Comparison of ENCODE assay signal across 11 cellular contexts in genomic region chr1:19426294-19427086, GRCh38. TPM values are rescaled to one million over a fixed set of nuclear protein-coding genes. Genes with fewer than 3 reads are reported as not detected.
DNase-seq lines count a peak whose midpoint lies in the region; ATAC-seq and TF ChIP-seq lines count a peak whose summit lies in the region.
"Had no signal": no experiment of that assay in that cellular context is flagged by ENCODE, and none has a peak within 500 bp of the region (broad histone marks: within the 10 kb centered on the region; RNA-seq: fewer than 3 reads in every experiment).

No MANE protein-coding gene starts in this region.

- 36% methylated on average over 13 of the region's 13 CpGs for WGBS in right cardiac atrium

- DNase-seq in CD14-positive monocyte (ENCODE audit: low spot score) = no peak
- peak in 2 of 3 donors; percentile 79 for DNase-seq in right cardiac atrium
- no peak for DNase-seq in sciatic nerve (ENCODE audit: low spot score)
- no peak for DNase-seq in GM19240 (ENCODE audit: insufficient read length, low spot score)
- no peak for DNase-seq in HuH-7.5 (ENCODE audit: low spot score)
- DNase-seq in activated CD4-positive, alpha-beta memory T cell treated with anti-CD3 and anti-CD28 coated beads for 36 hours = no peak
- DNase-seq: NCI-H1694 treated with DMSO at 0.1 percent for 48 hours; stimulated activated CD4-positive, alpha-beta T cell treated with anti-CD3 and anti-CD28 coated beads, Interleukin-2, amount 100 ng/mL, for 48 hours had no signal

- H3K9me3 Mint-ChIP-seq in CD14-positive monocyte = no peaks in the 10 kb centered on the region
- H3K9me3 Mint-ChIP-seq in activated naive CD8-positive, alpha-beta T cell (ENCODE audit: low read depth) = no peaks in the 10 kb centered on the region
- no peaks in the 10 kb centered on the region for H3K9me3 Mint-ChIP-seq in activated CD4-positive, alpha-beta memory T cell treated with anti-CD3 and anti-CD28 coated beads for 36 hours

- ATAC-seq in right cardiac atrium = peak; percentile 9 to 52
- peak; percentile 59 for ATAC-seq in sciatic nerve
- no peak for ATAC-seq in HG03039 (IDR thresholded peaks at IDR 0.05; ENCODE audit: unreplicated experiment)

- H3K4me3 ChIP-seq in right cardiac atrium (ENCODE audit: low read length) = no peak overlapping the region
- H3K4me3 ChIP-seq: SK-N-MC had no signal

- POLR2A ChIA-PET in activated CD4-positive, alpha-beta memory T cell treated with anti-CD3 and anti-CD28 coated beads for 36 hours (lab: Charles Lee) = no interaction called here

- CTCF ChIA-PET in activated CD4-positive, alpha-beta memory T cell treated with anti-CD3 and anti-CD28 coated beads for 36 hours (lab: Charles Lee) = no interaction called here

- H3K9me3 ChIP-seq in right cardiac atrium (ENCODE audit: control insufficient read depth, low read length) = no peaks in the 10 kb centered on the region

- no peaks in the 10 kb centered on the region for H3K27me3 ChIP-seq in right cardiac atrium (ENCODE audit: control insufficient read depth, insufficient read depth)

- H3K4me1 ChIP-seq in right cardiac atrium (ENCODE audit: control insufficient read depth, insufficient read depth, low read length) = peaks cover 42% of the 10 kb centered on the region

- H3K4me3 Mint-ChIP-seq in CD14-positive monocyte = no peak overlapping the region
- H3K4me3 Mint-ChIP-seq in activated naive CD8-positive, alpha-beta T cell = peak overlapping the region; percentile 13
- H3K4me3 Mint-ChIP-seq in activated CD4-positive, alpha-beta memory T cell treated with anti-CD3 and anti-CD28 coated beads for 36 hours = no peak overlapping the region

- peaks cover 0 to 4% (median 0%) of the 10 kb centered on the region in 3 donors for H3K27me3 Mint-ChIP-seq in CD14-positive monocyte (ENCODE audit: low read depth in 3 of 3)
- no peaks in the 10 kb centered on the region for H3K27me3 Mint-ChIP-seq in activated naive CD8-positive, alpha-beta T cell
- H3K27me3 Mint-ChIP-seq in activated CD4-positive, alpha-beta memory T cell treated with anti-CD3 and anti-CD28 coated beads for 36 hours = no peaks in the 10 kb centered on the region

- peak overlapping the region; percentile 55 for H3K27ac ChIP-seq in right cardiac atrium (ENCODE audit: low read length)
- H3K27ac ChIP-seq: SK-N-MC had no signal

- H3K27ac Mint-ChIP-seq in CD14-positive monocyte = peak overlapping the region in 4 of 7 donors; percentile 43 to 84 (median 64)
- H3K27ac Mint-ChIP-seq in activated naive CD8-positive, alpha-beta T cell = peak overlapping the region; percentile 91
- H3K27ac Mint-ChIP-seq in activated CD4-positive, alpha-beta memory T cell treated with anti-CD3 and anti-CD28 coated beads for 36 hours = no peak overlapping the region

- peaks cover 51% of the 10 kb centered on the region for H3K4me1 Mint-ChIP-seq in CD14-positive monocyte
- H3K4me1 Mint-ChIP-seq in activated naive CD8-positive, alpha-beta T cell (ENCODE audit: low read depth) = peaks cover 86% of the 10 kb centered on the region
- H3K4me1 Mint-ChIP-seq in activated CD4-positive, alpha-beta memory T cell treated with anti-CD3 and anti-CD28 coated beads for 36 hours (ENCODE audit: low read depth) = peaks cover 85% of the 10 kb centered on the region

- TF ChIP-seq CTCF in CD14-positive monocyte (IDR thresholded peaks at IDR 0.05) = no peak

- peaks cover 26 to 40% of the 10 kb centered on the region in 2 donors for H3K36me3 Mint-ChIP-seq in CD14-positive monocyte
- H3K36me3 Mint-ChIP-seq in activated naive CD8-positive, alpha-beta T cell = no peaks in the 10 kb centered on the region
- H3K36me3 Mint-ChIP-seq in activated CD4-positive, alpha-beta memory T cell treated with anti-CD3 and anti-CD28 coated beads for 36 hours = peaks cover 2% of the 10 kb centered on the region

- intact Hi-C loops in CD14-positive monocyte (cut with micrococcal nuclease) (no loop called here), right cardiac atrium (cut with DNase I) (no loop called here), sciatic nerve (cut with DNase I) (no loop called here)
- intact Hi-C loops in activated CD4-positive, alpha-beta memory T cell treated with anti-CD3 and anti-CD28 coated beads for 36 hours (cut with micrococcal nuclease) = no loop called here

RNA-seq across cellular contexts. Expression of gene CAPZB, which starts 58.8 kb away (rescaled TPM):
- polyA plus RNA-seq in CD14-positive monocyte (100 to 1,000 TPM; 407 to 504 TPM), right cardiac atrium (228 TPM)
- total RNA-seq in right cardiac atrium (100 to 1,000 TPM; 226 to 255 (median 232) TPM), sciatic nerve (198 TPM)
- 100 to 1,000 TPM; 388 to 419 TPM for total RNA-seq in activated CD4-positive, alpha-beta memory T cell treated with anti-CD3 and anti-CD28 coated beads for 36 hours

Comparison
In these comparisons a context has a peak if more than half of its experiments do, and no peak if none do; other contexts are left out.
1. DNase-seq: peak in right cardiac atrium (2 of 3); none in CD14-positive monocyte (single experiment), sciatic nerve (single experiment), GM19240 (single experiment), HuH-7.5 (single experiment) and activated CD4-positive, alpha-beta memory T cell treated with anti-CD3 and anti-CD28 coated beads for 36 hours (single experiment).